ENCODE assay signal across 26 cellular contexts in the genomic region with DNA sequence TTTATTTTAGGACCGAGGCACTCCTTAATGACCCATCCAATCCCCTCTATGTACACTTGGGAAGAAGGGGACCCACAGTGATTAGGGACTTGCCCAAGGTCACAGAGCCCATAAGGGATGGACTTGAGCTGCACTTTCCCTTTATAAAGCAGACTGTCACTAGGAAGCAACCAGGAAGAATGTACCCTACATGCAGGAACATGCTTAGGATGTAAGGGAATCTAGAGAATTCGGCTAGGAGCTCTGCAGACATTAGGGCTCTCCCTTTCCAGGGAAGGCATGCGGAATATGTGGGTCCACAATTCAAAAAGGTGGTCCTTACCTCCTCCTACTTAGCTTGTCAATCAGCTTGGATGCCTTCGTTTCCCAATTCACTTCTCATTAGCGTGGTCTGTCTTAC.
"Had no signal": no experiment of that assay in that cellular context is flagged by ENCODE, and none has a peak within 500 bp of the region (broad histone marks: within the 10 kb centered on the region; RNA-seq: fewer than 3 reads in every experiment).

No MANE protein-coding gene starts in this region.

- ATAC-seq: left ventricle myocardium superior, lower lobe of right lung, mucosa of descending colon, sciatic nerve had no signal

- H3K36me3 ChIP-seq: esophagus squamous epithelium, lower lobe of right lung, prostate gland, right atrium auricular region, stomach, thyroid gland, vagina had no signal

- H3K4me3 Mint-ChIP-seq: immature natural killer cell, memory B cell, mesothelial cell of epicardium, naive B cell, nephron had no signal

- H3K27ac ChIP-seq: esophagus squamous epithelium, lower lobe of right lung, prostate gland, right atrium auricular region, stomach, thyroid gland, vagina had no signal

- H3K27me3 ChIP-seq: right atrium auricular region, thyroid gland, vagina had no signal

- H3K36me3 Mint-ChIP-seq: immature natural killer cell, memory B cell, naive B cell had no signal

- H3K9me3 Mint-ChIP-seq: immature natural killer cell, mesothelial cell of epicardium, nephron had no signal

- H3K9me3 ChIP-seq: esophagus squamous epithelium, lower lobe of right lung, mucosa of descending colon, prostate gland, right atrium auricular region, stomach, thyroid gland, vagina had no signal

- H3K4me1 Mint-ChIP-seq: immature natural killer cell, mesothelial cell of epicardium, naive B cell, nephron had no signal

- H3K27ac Mint-ChIP-seq: immature natural killer cell, memory B cell, mesothelial cell of epicardium, nephron had no signal

- DNase-seq: cortex of kidney; esophagus squamous epithelium; hypothalamus; immature natural killer cell; islet precursor cell; left ventricle myocardium superior; lower lobe of right lung; mucosa of descending colon; naive B cell; nucleus accumbens; stimulated activated CD4-positive, alpha-beta T cell treated with anti-CD3 and anti-CD28 coated beads, Interleukin-12 subunit alpha, Interleukin-12 subunit beta, amount 100 ng/mL, for 4 hours; stimulated activated CD4-positive, alpha-beta T cell treated with anti-CD3 and anti-CD28 coated beads, Interleukin-1b, Interleukin-23, amount 100 ng/mL, for 48 hours; stimulated activated CD4-positive, alpha-beta T cell treated with anti-CD3 and anti-CD28 coated beads, Interleukin-4, amount 100 ng/mL, for 1 hour; stimulated activated CD8-positive, alpha-beta memory T cell treated with anti-CD3 and anti-CD28 coated beads, Interleukin-4, amount 100 ng/mL, for 48 hours; stimulated activated naive CD4-positive, alpha-beta T cell; stomach; thyroid gland; trophoblast cell had no signal

- H3K4me3 ChIP-seq: esophagus squamous epithelium, lower lobe of right lung, mucosa of descending colon, prostate gland, right atrium auricular region, smooth muscle cell, stomach, thyroid gland, vagina had no signal

- H3K4me2 ChIP-seq: smooth muscle cell had no signal
